1 cellular context compared by ENCODE assay signal in genomic region chr7:84228526-84228925, GRCh38.
TF ChIP-seq lines count a peak whose summit lies in the region.

No MANE protein-coding gene starts in this region.

TF ChIP-seq in GM23338, 12 proteins besides CTCF, POLR2A, EP300 and RAD21 (continued from another document):
- TF ChIP-seq REST (IDR thresholded peaks at IDR 0.05; ENCODE audit: unreplicated experiment): no peak
- peak; percentile 99 for TF ChIP-seq NANOG (IDR thresholded peaks at IDR 0.05; ENCODE audit: borderline replicate concordance)
- no peak for TF ChIP-seq JUNB (IDR thresholded peaks at IDR 0.05; ENCODE audit: unreplicated experiment)
- no peak for TF ChIP-seq STAT1 (IDR thresholded peaks at IDR 0.05; ENCODE audit: unreplicated experiment)
- no peak for TF ChIP-seq ETS1 (IDR thresholded peaks at IDR 0.05)
- TF ChIP-seq EZH2phosphoT487 (IDR thresholded peaks at IDR 0.05; ENCODE audit: unreplicated experiment): no peak
- TF ChIP-seq EZH2 (IDR thresholded peaks at IDR 0.05; ENCODE audit: low read depth, unreplicated experiment): no peak
- peak; percentile 77; the same call in 1 of the 2 replicates for TF ChIP-seq ZNF462 (CRISPR knock-in tag; IDR thresholded peaks at IDR 0.05)
